ENCODE assay signal across 8 cellular contexts in the genomic region with DNA sequence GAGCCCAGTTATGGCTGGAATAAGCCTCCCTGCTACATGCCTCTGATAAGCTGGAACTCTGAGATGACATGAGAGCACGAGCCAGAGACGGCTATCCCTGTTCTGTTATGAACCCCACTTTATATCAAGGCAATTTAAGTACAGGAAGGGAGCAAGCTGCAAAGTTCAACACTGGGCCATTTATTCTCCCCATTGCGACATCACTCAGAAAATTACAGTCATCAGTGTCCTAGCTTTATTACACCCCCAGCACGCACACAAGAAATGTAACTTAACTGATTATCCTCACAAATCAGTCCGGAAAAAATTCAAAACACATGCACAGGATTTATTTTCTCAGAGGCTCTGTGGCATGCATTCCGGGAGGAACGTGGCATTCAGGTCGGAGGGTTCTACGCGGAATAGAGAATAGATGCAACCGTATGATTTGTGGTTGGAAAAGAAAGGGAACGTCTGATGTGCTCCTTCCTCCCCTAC.
A peak's percentile ranks its signal among the peaks of the same experiment; 100 is the strongest.
DNase-seq lines count a peak whose midpoint lies in the region; ATAC-seq, FAIRE-seq and TF ChIP-seq lines count a peak whose summit lies in the region.

No MANE protein-coding gene starts in this region.

- H3K27me3 ChIP-seq in KMS-11 (ENCODE audit: insufficient read depth, low read depth) (no peaks in the 10 kb centered on the region), GM12878 (replicated peaks in 1 of 2; ENCODE audit: control insufficient read depth in 2 of 2, insufficient read depth in 2 of 2, low read length in 1 of 2) (peaks cover 2 to 9% of the 10 kb centered on the region in 2 experiments), lower lobe of right lung (ENCODE audit: low read depth) (no peaks in the 10 kb centered on the region), vagina (no peaks in the 10 kb centered on the region)

- no peak for TF ChIP-seq EP300 in GM12878 (IDR thresholded peaks at IDR 0.05; ENCODE audit: borderline replicate concordance in 1 of 2, control insufficient read depth in 1 of 2, low read depth in 2 of 2, low read length in 2 of 2)

- H3K79me2 ChIP-seq in KMS-11 (ENCODE audit: insufficient read depth, low read depth): peaks cover 15% of the 10 kb centered on the region; the same call in 1 of the 2 replicates
- H3K79me2 ChIP-seq in GM12878 (ENCODE audit: control insufficient read depth, insufficient read depth, low read length): no peaks in the 10 kb centered on the region

- DNase-seq in AG10803 (ENCODE audit: low read depth): peak; percentile 90
- no peak for DNase-seq in GM12878 (ENCODE audit: low read depth, low spot score)
- no peak for DNase-seq in lower lobe of right lung
- no peak for DNase-seq in vagina (ENCODE audit: extremely low spot score in 2 of 2)
- DNase-seq in ureter (ENCODE audit: low spot score): no peak
- no peak for DNase-seq in KG1 (lab: John Stamatoyannopoulos, UW)
- DNase-seq in NCI-H1694 (lab: John Stamatoyannopoulos, UW): no peak

- ATAC-seq in GM12878 (no peak), lower lobe of right lung (no peak)

- TF ChIP-seq CTCF in AG10803 (conservative IDR thresholded peaks at IDR 0.05; ENCODE audit: low read length) (no peak), KMS-11 (conservative IDR thresholded peaks at IDR 0.05; ENCODE audit: low read depth, low read length) (no peak), GM12878 (IDR thresholded peaks at IDR 0.05 in 2 of 3, conservative IDR thresholded peaks at IDR 0.05 in 1 of 3; ENCODE audit: control insufficient read depth in 2 of 3, extremely low read depth in 1 of 3, insufficient read depth in 1 of 3, low read depth in 3 of 3, low read length in 3 of 3) (no peak), lower lobe of right lung (IDR thresholded peaks at IDR 0.05) (no peak), vagina (IDR thresholded peaks at IDR 0.05) (no peak)

- no peaks in the 10 kb centered on the region; the same call in 2 of the 3 replicates for H3K9me3 ChIP-seq in GM12878 (replicated peaks; ENCODE audit: control insufficient read depth, insufficient read depth, low read length)
- no peaks in the 10 kb centered on the region for H3K9me3 ChIP-seq in lower lobe of right lung
- H3K9me3 ChIP-seq in vagina: no peaks in the 10 kb centered on the region

- H3K4me1 ChIP-seq in KMS-11 (ENCODE audit: low read depth, poor library complexity, severe bottlenecking): peaks cover 25% of the 10 kb centered on the region
- H3K4me1 ChIP-seq in GM12878 (ENCODE audit: control insufficient read depth, insufficient read depth, low read length): peaks cover 5% of the 10 kb centered on the region
- peaks cover 42% of the 10 kb centered on the region for H3K4me1 ChIP-seq in lower lobe of right lung
- peaks cover 31% of the 10 kb centered on the region for H3K4me1 ChIP-seq in vagina

- RAD21 ChIA-PET in GM12878 (lab: Charles Lee; ENCODE audit: unreplicated experiment): interaction anchor here (0.7 to 4.6 kb wide), 6 partner anchors 15 to 1257 kb away, joined by 3 to 41 read pairs (median 4); no protein-coding TSS in a partner anchor

- POLR2A ChIA-PET in GM12878 (lab: Charles Lee): interaction anchor here (0.7 kb wide), 1 partner anchor 96 kb away, joined by 3 read pairs; no protein-coding TSS in a partner anchor

- intact Hi-C loops in GM12878 (cut with micrococcal nuclease; ENCODE audit: unreplicated experiment): loop anchor here (1.0 to 10.0 kb wide), 4 partner anchors 195 to 464 kb away; no protein-coding TSS in a partner anchor
- intact Hi-C loops in lower lobe of right lung (cut with DNase I): no loop called here
- intact Hi-C loops in vagina (cut with DNase I): loop anchor here (5.0 kb wide), 1 partner anchor 460 kb away; no protein-coding TSS in a partner anchor

- SMC1A ChIA-PET in GM12878 (lab: Charles Lee; ENCODE audit: uncharacterized antibody, unreplicated experiment): interaction anchor here (0.5 to 6.2 kb wide), 15 partner anchors 36 to 763 kb away, joined by 3 to 52 read pairs (median 4); no protein-coding TSS in a partner anchor

- H2AFZ ChIP-seq in KMS-11 (ENCODE audit: low read depth) (peak overlapping the region; percentile 58; the same call in 1 of the 2 replicates), GM12878 (ENCODE audit: control insufficient read depth, low read depth, low read length) (peak overlapping the region; percentile 93)

- H3K36me3 ChIP-seq in KMS-11 (ENCODE audit: insufficient read depth) (no peaks in the 10 kb centered on the region), GM12878 (ENCODE audit: control insufficient read depth in 2 of 2, insufficient read depth in 2 of 2, low read length in 1 of 2) (no peaks in the 10 kb centered on the region), lower lobe of right lung (peaks cover 11% of the 10 kb centered on the region), vagina (peaks cover 0 to 10% of the 10 kb centered on the region in 2 donors)

- 12% methylated on average over 12 of the region's 12 CpGs for WGBS in GM12878 (ENCODE audit: insufficient coverage, insufficient replicate concordance, low lambda C conversion rate, missing lambda C conversion rate)

- no peak for TF ChIP-seq RAD21 in GM12878 (IDR thresholded peaks at IDR 0.05; ENCODE audit: insufficient read depth, low read depth, low read length)

- CTCF ChIA-PET in GM12878 (lab: Yijun Ruan, JAX): interaction anchor here (0.8 to 9.1 kb wide), 8 partner anchors 14 to 762 kb away, joined by 3 to 133 read pairs (median 4); no protein-coding TSS in a partner anchor

- TF ChIP-seq POLR2A in GM12878 (IDR thresholded peaks at IDR 0.05; ENCODE audit: low read depth, low read length) (no peak), vagina (IDR thresholded peaks at IDR 0.05) (no peak)

- FAIRE-seq in GM12878 (lab: Jason Lieb, UNC): no peak

- in situ Hi-C loops in GM12878 (cut with MboI): no loop called here

- peak overlapping the region; percentile 34; the same call in 1 of the 2 replicates for H3K4me2 ChIP-seq in KMS-11
- H3K4me2 ChIP-seq in GM12878 (ENCODE audit: control insufficient read depth, insufficient read depth): peak overlapping the region; percentile 95

- H3K27ac ChIP-seq in KMS-11: no peak overlapping the region
- no peak overlapping the region for H3K27ac ChIP-seq in GM12878 (ENCODE audit: control insufficient read depth, insufficient read depth)
- H3K27ac ChIP-seq in lower lobe of right lung: peak overlapping the region; percentile 99
- H3K27ac ChIP-seq in vagina: peak overlapping the region; percentile 70

- no peaks in the 10 kb centered on the region for H4K20me1 ChIP-seq in KMS-11 (ENCODE audit: insufficient read depth)
- H4K20me1 ChIP-seq in GM12878 (ENCODE audit: control insufficient read depth, insufficient read depth): no peaks in the 10 kb centered on the region

- BruUV-seq in GM12878 (replicated peaks; lab: Mats Ljungman, UMichigan): no TSS peak

- H3K9ac ChIP-seq in KMS-11 (no peak overlapping the region), GM12878 (ENCODE audit: control insufficient read depth, insufficient read depth, low read length) (no peak overlapping the region)

- H3K4me3 ChIP-seq in AG10803 (ENCODE audit: low read length) (peak overlapping the region; percentile 68), KMS-11 (IDR thresholded peaks at IDR 0.05; ENCODE audit: insufficient read depth, low read depth, low read length) (no peak overlapping the region), GM12878 (peak overlapping the region; percentile 52), lower lobe of right lung (peak overlapping the region; percentile 67), vagina (peak overlapping the region; percentile 37 to 42)

TF ChIP-seq in GM12878, 131 proteins besides CTCF, POLR2A, EP300 and RAD21:
- no peak for TF ChIP-seq CREB1 (IDR thresholded peaks at IDR 0.05; ENCODE audit: low read depth)
- no peak for TF ChIP-seq NFYA (IDR thresholded peaks at IDR 0.05; ENCODE audit: borderline replicate concordance, low read depth, low read length)
- TF ChIP-seq KAT2A (conservative IDR thresholded peaks at IDR 0.05; ENCODE audit: control insufficient read depth, low read depth, low read length): no peak
- TF ChIP-seq, protein P1, sequence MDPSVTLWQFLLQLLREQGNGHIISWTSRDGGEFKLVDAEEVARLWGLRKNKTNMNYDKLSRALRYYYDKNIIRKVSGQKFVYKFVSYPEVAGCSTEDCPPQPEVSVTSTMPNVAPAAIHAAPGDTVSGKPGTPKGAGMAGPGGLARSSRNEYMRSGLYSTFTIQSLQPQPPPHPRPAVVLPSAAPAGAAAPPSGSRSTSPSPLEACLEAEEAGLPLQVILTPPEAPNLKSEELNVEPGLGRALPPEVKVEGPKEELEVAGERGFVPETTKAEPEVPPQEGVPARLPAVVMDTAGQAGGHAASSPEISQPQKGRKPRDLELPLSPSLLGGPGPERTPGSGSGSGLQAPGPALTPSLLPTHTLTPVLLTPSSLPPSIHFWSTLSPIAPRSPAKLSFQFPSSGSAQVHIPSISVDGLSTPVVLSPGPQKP (IDR thresholded peaks at IDR 0.05; ENCODE audit: low read depth, low read length): no peak
- no peak for TF ChIP-seq STAT3 (IDR thresholded peaks at IDR 0.05; ENCODE audit: low read depth, low read length)
TF ChIP-seq in GM12878: peak in this region for 0.

Comparison
In these comparisons a context has a peak if more than half of its experiments do, and no peak if none do; other contexts are left out.
1. H3K27ac ChIP-seq: peak in lower lobe of right lung (single experiment) and vagina (single experiment); none in KMS-11 (single experiment) and GM12878 (single experiment).